In genomic region chr1:23590058-23590783, GRCh38 we compare ENCODE assay signal across 12 cellular contexts. TPM values are rescaled to one million over a fixed set of nuclear protein-coding genes. Genes with fewer than 3 reads are reported as not detected.
DNase-seq lines count a peak whose midpoint lies in the region; ATAC-seq, FAIRE-seq and TF ChIP-seq lines count a peak whose summit lies in the region.
"Had no signal": no experiment of that assay in that cellular context is flagged by ENCODE, and none has a peak within 500 bp of the region (broad histone marks: within the 10 kb centered on the region; RNA-seq: fewer than 3 reads in every experiment).

No MANE protein-coding gene starts in this region.

- H3K36me3 ChIP-seq in CD4-positive, CD25-positive, alpha-beta regulatory T cell (ENCODE audit: control insufficient read depth, insufficient read depth, low read length), result no peaks in the 10 kb centered on the region
- H3K36me3 ChIP-seq in stomach (no peaks in the 10 kb centered on the region), gastroesophageal sphincter (no peaks in the 10 kb centered on the region)
- H3K36me3 ChIP-seq: breast epithelium had no signal

- no peak overlapping the region for H3K4me3 ChIP-seq in CD4-positive, CD25-positive, alpha-beta regulatory T cell (ENCODE audit: low read depth, low read length)
- H3K4me3 ChIP-seq in stomach (no peak overlapping the region), gastroesophageal sphincter (no peak overlapping the region)
- H3K4me3 ChIP-seq: breast epithelium had no signal

- H3K4me1 ChIP-seq in CD4-positive, CD25-positive, alpha-beta regulatory T cell (ENCODE audit: control insufficient read depth, insufficient read depth, low read length, poor library complexity, severe bottlenecking), result peaks cover 49% of the 10 kb centered on the region
- H3K4me1 ChIP-seq in foreskin keratinocyte (peaks cover 42% of the 10 kb centered on the region), stomach (peaks cover 0 to 9% (median 3%) of the 10 kb centered on the region in 4 donors), gastroesophageal sphincter (peaks cover 0 to 12% (median 0%) of the 10 kb centered on the region in 3 donors)
- H3K4me1 ChIP-seq: breast epithelium had no signal

- H3K36me3 Mint-ChIP-seq in CD4-positive, CD25-positive, alpha-beta regulatory T cell, result peaks cover 5% of the 10 kb centered on the region

- intact Hi-C loops in stomach (cut with DNase I; ENCODE audit: low total_unique reads), result no loop called here

- no peak for ATAC-seq in CD4-positive, CD25-positive, alpha-beta regulatory T cell (ENCODE audit: low read depth in 2 of 2)
- ATAC-seq in foreskin keratinocyte, result no peak
- no peak for ATAC-seq in gastroesophageal sphincter

- H3K27me3 Mint-ChIP-seq in CD4-positive, CD25-positive, alpha-beta regulatory T cell, result no peaks in the 10 kb centered on the region

- FAIRE-seq in G401.6 (lab: Jason Lieb, UNC), result peak; percentile 21
- FAIRE-seq: TTC549 had no signal

- TF ChIP-seq EP300 in stomach (IDR thresholded peaks at IDR 0.05) (no peak), gastroesophageal sphincter (IDR thresholded peaks at IDR 0.05) (no peak)

- H3K27ac Mint-ChIP-seq in CD4-positive, CD25-positive, alpha-beta regulatory T cell, result peak overlapping the region; percentile 60 to 95 (median 72)

- DNase-seq in CD4-positive, CD25-positive, alpha-beta regulatory T cell, result no peak
- DNase-seq in NCI-H524 (lab: John Stamatoyannopoulos, UW) (peak; percentile 73 to 82), foreskin keratinocyte (no peak), stomach (no peak), HUDEP-2 (lab: John Stamatoyannopoulos, UW; ENCODE audit: unreplicated experiment in 76 of 76) (no peak), retina (no peak)
- DNase-seq: NCI-H2227 treated with DMSO at 0.1 percent for 48 hours had no signal

- H3K27me3 ChIP-seq in CD4-positive, CD25-positive, alpha-beta regulatory T cell (ENCODE audit: control insufficient read depth, insufficient read depth, low read length), result no peaks in the 10 kb centered on the region
- H3K27me3 ChIP-seq in foreskin keratinocyte (no peaks in the 10 kb centered on the region), stomach (no peaks in the 10 kb centered on the region), gastroesophageal sphincter (no peaks in the 10 kb centered on the region)
- H3K27me3 ChIP-seq: breast epithelium had no signal

- H3K9me3 Mint-ChIP-seq in CD4-positive, CD25-positive, alpha-beta regulatory T cell, result peaks cover 0 to 1% (median 0%) of the 10 kb centered on the region in 7 donors

- TF ChIP-seq CTCF in foreskin keratinocyte (conservative IDR thresholded peaks at IDR 0.05), result no peak
- TF ChIP-seq CTCF in stomach (IDR thresholded peaks at IDR 0.05), result no peak
- TF ChIP-seq CTCF in gastroesophageal sphincter (IDR thresholded peaks at IDR 0.05), result no peak

- 70 to 77% (median 75%) methylated on average over 4 of the region's 4 CpGs for WGBS in stomach, 5 donors
- 76 to 100% methylated on average over 2 to 4 of the region's 4 CpGs for WGBS in gastroesophageal sphincter (ENCODE audit: low coverage in 1 of 2), 2 donors

- peaks cover 21 to 73% (median 41%) of the 10 kb centered on the region in 4 donors for H3K4me1 Mint-ChIP-seq in CD4-positive, CD25-positive, alpha-beta regulatory T cell

- H3K9me3 ChIP-seq in CD4-positive, CD25-positive, alpha-beta regulatory T cell (ENCODE audit: control insufficient read depth in 2 of 2, low read length in 2 of 2), result no peaks in the 10 kb centered on the region
- H3K9me3 ChIP-seq in stomach, result no peaks in the 10 kb centered on the region
- no peaks in the 10 kb centered on the region for H3K9me3 ChIP-seq in gastroesophageal sphincter
- H3K9me3 ChIP-seq: breast epithelium had no signal

- H3K27ac ChIP-seq in CD4-positive, CD25-positive, alpha-beta regulatory T cell (ENCODE audit: insufficient read depth, low read length, poor library complexity, severe bottlenecking), result no peak overlapping the region
- H3K27ac ChIP-seq in foreskin keratinocyte, result peak overlapping the region; percentile 61
- no peak overlapping the region for H3K27ac ChIP-seq in stomach
- H3K27ac ChIP-seq in gastroesophageal sphincter, result no peak overlapping the region
- H3K27ac ChIP-seq: breast epithelium, HL-60 had no signal

- H3K4me3 Mint-ChIP-seq in CD4-positive, CD25-positive, alpha-beta regulatory T cell, result peak overlapping the region in 1 of 4 donors; percentile 72

- TF ChIP-seq POLR2A in stomach (IDR thresholded peaks at IDR 0.05), result no peak
- TF ChIP-seq POLR2A in gastroesophageal sphincter (IDR thresholded peaks at IDR 0.05), result no peak

RNA-seq across cellular contexts. Expression of gene ID3, which starts 30.9 kb away (rescaled TPM):
- total RNA-seq in CD4-positive, CD25-positive, alpha-beta regulatory T cell, result 51.1 TPM
- 10 to 100 TPM; 35.9 to 56.9 (median 48.0) TPM for polyA plus RNA-seq in CD4-positive, CD25-positive, alpha-beta regulatory T cell
- total RNA-seq in foreskin keratinocyte (7.8 and 13.0 TPM in 2 replicates), stomach (1,000 to 10,000 TPM in 1 of 5 donors, 100 to 1,000 TPM in 3, 10 to 100 TPM in 1; 90.6 to 1,101 (median 120) TPM), gastroesophageal sphincter (100 to 1,000 TPM; 144 to 270 (median 221) TPM)
- polyA plus RNA-seq in foreskin keratinocyte (10.2 and 17.0 TPM in 2 replicates), stomach (100 to 1,000 TPM in 2 of 3 donors, 10 to 100 TPM in 1; 79.4 to 226 (median 139) TPM)

RNA-seq across cellular contexts. Expression of gene E2F2, which starts 59.2 kb away (rescaled TPM):
- 13.8 TPM for total RNA-seq in CD4-positive, CD25-positive, alpha-beta regulatory T cell
- polyA plus RNA-seq in CD4-positive, CD25-positive, alpha-beta regulatory T cell, result 1 to 10 TPM; 2.3 to 7.1 (median 3.7) TPM
- total RNA-seq in foreskin keratinocyte, result 0.95 and 1.2 TPM in 2 replicates
- 0.37 and 0.45 TPM in 2 replicates for polyA plus RNA-seq in foreskin keratinocyte
- 10 to 100 TPM in 1 of 5 donors, 1 to 10 TPM in 3, under 1 TPM in 1; 0.58 to 27.8 (median 3.5) TPM for total RNA-seq in stomach
- 1 to 10 TPM in 1 of 3 donors, under 1 TPM in 2; 0.61 to 3.2 (median 0.87) TPM for polyA plus RNA-seq in stomach
- under 1 TPM in 2 of 4 donors, not detected in 2; 0.08 to 0.17 TPM for total RNA-seq in gastroesophageal sphincter

Comparison
In these comparisons a context has a peak if more than half of its experiments do, and no peak if none do; other contexts are left out.
1. DNase-seq: peak in NCI-H524 (2 of 2); none in CD4-positive, CD25-positive, alpha-beta regulatory T cell (0 of 3), foreskin keratinocyte (0 of 2), stomach (single experiment), HUDEP-2 (0 of 76) and retina (single experiment).